ENCODE assay signal across 9 cellular contexts in genomic region chr21:31343680-31344480, GRCh38. TPM values are rescaled to one million over a fixed set of nuclear protein-coding genes. Genes with fewer than 3 reads are reported as not detected.
DNase-seq lines count a peak whose midpoint lies in the region; ATAC-seq and TF ChIP-seq lines count a peak whose summit lies in the region.
"Had no signal": no experiment of that assay in that cellular context is flagged by ENCODE, and none has a peak within 500 bp of the region (broad histone marks: within the 10 kb centered on the region; RNA-seq: fewer than 3 reads in every experiment).

TIAM1 (minus strand) TSS chr21:31344261; CDS start chr21:31266972, 77,289 bp downstream.

- no peak for DNase-seq in BJ (ENCODE audit: low read depth)
- DNase-seq in activated CD8-positive, alpha-beta memory T cell treated with anti-CD3 and anti-CD28 coated beads, Interleukin-2, amount 50 U/mL, for 4 hours, result peak; percentile 33
- DNase-seq in fibroblast of mammary gland (ENCODE audit: low read depth), result peak; percentile 84
- peak in 1 of 10 donors; percentile 20 for DNase-seq in naive thymus-derived CD8-positive, alpha-beta T cell
- DNase-seq in NCI-H1105 treated with DMSO at 0.1 percent for 48 hours (lab: John Stamatoyannopoulos, UW), result no peak

- WGBS in HUES64, result 1% methylated on average over 47 of the region's 49 CpGs
- WGBS in urinary bladder, result under 1% methylated on average over 49 of the region's 49 CpGs

- H3K4me3 ChIP-seq in BJ (ENCODE audit: low read depth, low read length) (peak within 1 kb of the TSS; percentile 21), HUES64 (ENCODE audit: low read length) (peak within 1 kb of the TSS; percentile 78), fibroblast of mammary gland (ENCODE audit: control insufficient read depth, low read depth, low read length) (peak within 1 kb of the TSS; percentile 63), urinary bladder (ENCODE audit: low read depth, low read length) (peak within 1 kb of the TSS; percentile 37)

- peak within 1 kb of the TSS; percentile 82 to 95 (median 91) for H3K4me3 Mint-ChIP-seq in naive thymus-derived CD8-positive, alpha-beta T cell

- no peaks in the 10 kb centered on the region for H3K9me3 ChIP-seq in HUES64 (ENCODE audit: insufficient read depth, low read depth, low read length)

- H3K27ac Mint-ChIP-seq in naive thymus-derived CD8-positive, alpha-beta T cell, result peak within 1 kb of the TSS in 9 of 10 donors; percentile 48 to 92 (median 74)

- H3K36me3 ChIP-seq in BJ (ENCODE audit: control insufficient read depth, insufficient read depth, low read length), result no peaks in the 10 kb centered on the region
- H3K36me3 ChIP-seq in HUES64 (ENCODE audit: insufficient read depth, low read length), result no peaks in the 10 kb centered on the region
- H3K36me3 ChIP-seq in urinary bladder (ENCODE audit: insufficient read depth), result no peaks in the 10 kb centered on the region

- H3K27me3 ChIP-seq in BJ (ENCODE audit: control insufficient read depth, insufficient read depth, low read length) (peaks cover 2% of the 10 kb centered on the region), HUES64 (ENCODE audit: insufficient read depth, low read length) (peaks cover 10% of the 10 kb centered on the region; the same call in 1 of the 2 replicates)

- H3K9me3 Mint-ChIP-seq in naive thymus-derived CD8-positive, alpha-beta T cell, result no peaks in the 10 kb centered on the region

- H3K9ac ChIP-seq in HUES64 (ENCODE audit: low read depth, low read length), result peak within 1 kb of the TSS; percentile 71

- peaks cover 14 to 36% (median 24%) of the 10 kb centered on the region in 5 donors for H3K27me3 Mint-ChIP-seq in naive thymus-derived CD8-positive, alpha-beta T cell

- peak; percentile 44 to 66 for ATAC-seq in naive thymus-derived CD8-positive, alpha-beta T cell
- no peak for ATAC-seq in HG03565 (IDR thresholded peaks at IDR 0.05; ENCODE audit: unreplicated experiment)

- peaks cover 23% of the 10 kb centered on the region for H3K4me1 ChIP-seq in HUES64 (ENCODE audit: insufficient read depth, low read length)
- no peaks in the 10 kb centered on the region for H3K4me1 ChIP-seq in urinary bladder (ENCODE audit: insufficient read depth)

- TF ChIP-seq CTCF in BJ (IDR thresholded peaks at IDR 0.05; ENCODE audit: insufficient read depth, low read depth, low read length) (no peak), fibroblast of mammary gland (conservative IDR thresholded peaks at IDR 0.05; ENCODE audit: control insufficient read depth, insufficient read depth, low read depth, low read length) (no peak)

- H3K36me3 Mint-ChIP-seq in naive thymus-derived CD8-positive, alpha-beta T cell, result no peaks in the 10 kb centered on the region

- H3K4me1 Mint-ChIP-seq in naive thymus-derived CD8-positive, alpha-beta T cell, result peaks cover 23 to 43% (median 38%) of the 10 kb centered on the region in 4 donors

- POLR2A ChIA-PET in BJ (lab: Charles Lee), result no interaction called here
- POLR2A ChIA-PET in naive thymus-derived CD8-positive, alpha-beta T cell (lab: Charles Lee), result interaction anchor here (0.6 kb wide), 1 partner anchor 10 kb away, joined by 8 read pairs; no protein-coding TSS in a partner anchor

- peak within 1 kb of the TSS; percentile 70 for H3K27ac ChIP-seq in HUES64 (ENCODE audit: low read depth, low read length)
- no peak within 1 kb of the TSS for H3K27ac ChIP-seq in urinary bladder (ENCODE audit: low read depth)
- H3K27ac ChIP-seq: HL-60 had no signal

- CTCF ChIA-PET in BJ (lab: Yijun Ruan, JAX), result no interaction called here

RNA-seq across cellular contexts. Expression of gene TIAM1, which starts in this region (rescaled TPM):
- polyA plus RNA-seq in BJ (2011; rRNA removed) (0.07 and 0.11 TPM in 2 replicates), urinary bladder (10.0 TPM)
- polyA minus RNA-seq in BJ (2011; rRNA and poly(A)+ RNA removed), result 0.31 and 0.38 TPM in 2 replicates
- polyA plus RNA-seq in HUES64 (2013, experiment 1 of 2), result 20.6 TPM
- polyA plus RNA-seq in HUES64 (2013, experiment 2 of 2), result 24.5 TPM
- total RNA-seq in naive thymus-derived CD8-positive, alpha-beta T cell, result 1 to 10 TPM; 9.4 to 9.8 TPM
- polyA plus RNA-seq in naive thymus-derived CD8-positive, alpha-beta T cell, result 1 to 10 TPM; 2.7 to 4.0 (median 3.4) TPM
- 36.0 TPM for total RNA-seq in urinary bladder

Comparison
In these comparisons a context has a peak if more than half of its experiments do, and no peak if none do; other contexts are left out.
1. DNase-seq: peak in activated CD8-positive, alpha-beta memory T cell treated with anti-CD3 and anti-CD28 coated beads, Interleukin-2, amount 50 U/mL, for 4 hours (single experiment) and fibroblast of mammary gland (single experiment); none in BJ (single experiment) and NCI-H1105 treated with DMSO at 0.1 percent for 48 hours (single experiment).
2. H3K4me3 ChIP-seq: peak in every context shown above with its lines; median percentile 78 in HUES64; 63 in fibroblast of mammary gland; 37 in urinary bladder; 21 in BJ.